ENCODE assay signal across 21 cellular contexts in the genomic region with DNA sequence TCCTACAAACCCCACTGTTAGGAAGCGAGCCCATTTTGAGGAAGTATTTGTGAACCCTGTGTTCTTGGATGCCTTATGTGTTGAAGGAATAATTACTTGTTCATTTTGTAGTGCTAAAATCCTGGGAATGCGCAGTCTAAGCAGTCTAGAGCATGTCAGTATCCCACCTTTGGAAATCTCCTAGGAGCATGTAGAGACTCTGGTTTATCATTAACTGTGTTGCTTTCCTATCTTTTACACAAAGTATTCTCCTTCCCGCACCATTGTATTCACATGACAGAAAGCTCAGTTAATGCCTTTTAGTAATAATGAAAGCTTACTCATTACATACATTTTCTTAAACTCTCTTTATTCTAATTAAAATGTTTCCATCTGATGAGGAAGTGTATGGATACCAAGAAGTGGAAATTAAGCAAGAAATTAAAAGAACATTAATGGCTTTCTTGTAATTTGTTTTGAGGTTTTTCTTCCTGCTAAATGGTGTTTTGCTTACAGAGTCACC.
A peak's percentile ranks its signal among the peaks of the same experiment; 100 is the strongest.
DNase-seq lines count a peak whose midpoint lies in the region; ATAC-seq, FAIRE-seq and TF ChIP-seq lines count a peak whose summit lies in the region.
"Had no signal": no experiment of that assay in that cellular context is flagged by ENCODE, and none has a peak within 500 bp of the region (broad histone marks: within the 10 kb centered on the region; RNA-seq: fewer than 3 reads in every experiment).

No MANE protein-coding gene starts in this region.

- TF ChIP-seq POLR2A in lower leg skin (IDR thresholded peaks at IDR 0.05) = no peak

- CTCF ChIA-PET in WTC11 (lab: Charles Lee) = no interaction called here

- H3K36me3 Mint-ChIP-seq in WTC11 (no peaks in the 10 kb centered on the region), progenitor cell of endocrine pancreas (ENCODE audit: insufficient read depth) (no peaks in the 10 kb centered on the region)

- H3K27me3 Mint-ChIP-seq in WTC11 (ENCODE audit: low read depth) = no peaks in the 10 kb centered on the region
- H3K27me3 Mint-ChIP-seq in progenitor cell of endocrine pancreas = no peaks in the 10 kb centered on the region
- H3K27me3 Mint-ChIP-seq: CD4-positive, CD25-positive, alpha-beta regulatory T cell had no signal

- FAIRE-seq in GM18507 (lab: Jason Lieb, UNC) (peak; percentile 54), kidney (lab: Jason Lieb, UNC) (no peak)
- FAIRE-seq: D721Med, G401.6, GM12892 had no signal

- H3K4me1 ChIP-seq in kidney (ENCODE audit: control insufficient read depth in 1 of 2, insufficient read depth in 1 of 2, low read depth in 1 of 2, low read length in 2 of 2) (peaks cover 10 to 15% of the 10 kb centered on the region in 2 donors), ascending aorta (peaks cover 0 to 3% of the 10 kb centered on the region in 2 donors)

- DNase-seq in GM18507 (ENCODE audit: extremely low spot score, insufficient read length, low read depth) = no peak
- no peak for DNase-seq in WTC11 (ENCODE audit: low spot score)
- DNase-seq in kidney = no peak
- no peak for DNase-seq in progenitor cell of endocrine pancreas (ENCODE audit: low spot score, unreplicated experiment)
- DNase-seq in NCI-H1092 (lab: John Stamatoyannopoulos, UW) = no peak
- no peak for DNase-seq in ascending aorta (ENCODE audit: low spot score in 2 of 2)
- no peak for DNase-seq in lower leg skin (ENCODE audit: low spot score in 2 of 2)
- DNase-seq: ACHN, DMS79 treated with DMSO at 0.1 percent for 48 hours, KG1, NCI-H1105, NCI-H187, NCI-H446, NCI-H748 treated with DMSO at 0.1 percent for 48 hours had no signal

- intact Hi-C loops in kidney (cut with DNase I) (loop anchor here (10.0 kb wide), 1 partner anchor 90 kb away; no protein-coding TSS in a partner anchor), ascending aorta (cut with DNase I) (no loop called here), lower leg skin (cut with DNase I; ENCODE audit: low total_unique reads) (loop anchor here (5.0 to 10.0 kb wide), 2 partner anchors 90 to 152 kb away; no protein-coding TSS in a partner anchor)

- WGBS in lower leg skin, 2 donors = 94% methylated on average over 3 of the region's 3 CpGs

- H3K36me3 ChIP-seq in kidney (ENCODE audit: control insufficient read depth in 1 of 2, insufficient read depth in 2 of 2, low read length in 2 of 2) = no peaks in the 10 kb centered on the region
- H3K36me3 ChIP-seq in ascending aorta = peaks cover 5 to 17% of the 10 kb centered on the region in 2 donors

- H3K27me3 ChIP-seq in ascending aorta = no peaks in the 10 kb centered on the region

- H3K4me1 Mint-ChIP-seq in WTC11 (no peaks in the 10 kb centered on the region), progenitor cell of endocrine pancreas (ENCODE audit: low read depth) (peaks cover 25% of the 10 kb centered on the region)

- peak overlapping the region; percentile 78 to 79 for H3K27ac ChIP-seq in kidney (ENCODE audit: low read depth in 2 of 2, low read length in 2 of 2)
- H3K27ac ChIP-seq in ascending aorta = no peak overlapping the region

- H3K9me3 ChIP-seq in kidney (ENCODE audit: control insufficient read depth in 1 of 2, low read length in 2 of 2) (no peaks in the 10 kb centered on the region), ascending aorta (no peaks in the 10 kb centered on the region)

- H3K4me3 ChIP-seq in kidney (ENCODE audit: low read length in 2 of 2) (no peak overlapping the region), ascending aorta (no peak overlapping the region), lower leg skin (ENCODE audit: low read depth, poor library complexity, severe bottlenecking) (no peak overlapping the region)
- H3K4me3 ChIP-seq: GM23338 had no signal

- H3K4me3 Mint-ChIP-seq in WTC11 (no peak overlapping the region), progenitor cell of endocrine pancreas (ENCODE audit: low read depth) (peak overlapping the region; percentile 25)
- H3K4me3 Mint-ChIP-seq: CD4-positive, CD25-positive, alpha-beta regulatory T cell; GM23338 had no signal

- H3K9me3 Mint-ChIP-seq in WTC11 = no peaks in the 10 kb centered on the region
- no peaks in the 10 kb centered on the region for H3K9me3 Mint-ChIP-seq in progenitor cell of endocrine pancreas (ENCODE audit: low read depth)
- H3K9me3 Mint-ChIP-seq: CD4-positive, CD25-positive, alpha-beta regulatory T cell; GM23338 had no signal

- TF ChIP-seq CTCF in WTC11 (IDR thresholded peaks at IDR 0.05) (no peak), kidney (IDR thresholded peaks at IDR 0.05; ENCODE audit: borderline replicate concordance, extremely low read depth, insufficient read depth) (no peak), progenitor cell of endocrine pancreas (IDR thresholded peaks at IDR 0.05; ENCODE audit: unreplicated experiment) (no peak), ascending aorta (IDR thresholded peaks at IDR 0.05) (no peak), lower leg skin (IDR thresholded peaks at IDR 0.05) (no peak)

- peak overlapping the region in 1 of 2 donors; percentile 1 for H3K9ac ChIP-seq in kidney (ENCODE audit: low read length in 2 of 2)

- ATAC-seq in WTC11 = no peak
- ATAC-seq in HG02981 (IDR thresholded peaks at IDR 0.05; ENCODE audit: unreplicated experiment) = no peak
- ATAC-seq: GM23338, Right ventricle myocardium inferior had no signal

- H3K27ac Mint-ChIP-seq in WTC11 (0 out of 2 replicates have a peak overlapping the region, but pooled peaks have one; percentile 15), progenitor cell of endocrine pancreas (peak overlapping the region; percentile 89)
- H3K27ac Mint-ChIP-seq: GM23338 had no signal

- POLR2A ChIA-PET in WTC11 (lab: Charles Lee) = no interaction called here

TF ChIP-seq in WTC11, 78 proteins besides CTCF, POLR2A, EP300 and RAD21:
- TF ChIP-seq ESRRA (CRISPR knock-in tag; IDR thresholded peaks at IDR 0.05; ENCODE audit: borderline replicate concordance) (no peak), IRF2 (CRISPR knock-in tag; IDR thresholded peaks at IDR 0.05; ENCODE audit: borderline replicate concordance, low read depth) (no peak), ZNF512 (CRISPR knock-in tag; IDR thresholded peaks at IDR 0.05; ENCODE audit: borderline replicate concordance) (no peak), PREB (CRISPR knock-in tag; IDR thresholded peaks at IDR 0.05; ENCODE audit: borderline replicate concordance) (no peak), OVOL2 (CRISPR knock-in tag; IDR thresholded peaks at IDR 0.05; ENCODE audit: borderline replicate concordance) (no peak), TEAD1 (CRISPR knock-in tag; IDR thresholded peaks at IDR 0.05) (no peak), ATF3 (CRISPR knock-in tag; conservative IDR thresholded peaks at IDR 0.05) (no peak), TCF7 (CRISPR knock-in tag; IDR thresholded peaks at IDR 0.05; ENCODE audit: low read depth) (no peak), JUN (CRISPR knock-in tag; IDR thresholded peaks at IDR 0.05) (no peak)
- TF ChIP-seq, protein P1, sequence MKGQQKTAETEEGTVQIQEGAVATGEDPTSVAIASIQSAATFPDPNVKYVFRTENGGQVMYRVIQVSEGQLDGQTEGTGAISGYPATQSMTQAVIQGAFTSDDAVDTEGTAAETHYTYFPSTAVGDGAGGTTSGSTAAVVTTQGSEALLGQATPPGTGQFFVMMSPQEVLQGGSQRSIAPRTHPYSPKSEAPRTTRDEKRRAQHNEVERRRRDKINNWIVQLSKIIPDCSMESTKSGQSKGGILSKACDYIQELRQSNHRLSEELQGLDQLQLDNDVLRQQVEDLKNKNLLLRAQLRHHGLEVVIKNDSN (CRISPR knock-in tag; IDR thresholded peaks at IDR 0.05) = no peak
TF ChIP-seq in WTC11: peak in this region for 0.

Comparison
In these comparisons a context has a peak if more than half of its experiments do, and no peak if none do; other contexts are left out.
1. H3K27ac ChIP-seq: peak in kidney (2 of 2); none in ascending aorta (0 of 2).